Comparison of ENCODE assay signal across 8 cellular contexts in the genomic region with DNA sequence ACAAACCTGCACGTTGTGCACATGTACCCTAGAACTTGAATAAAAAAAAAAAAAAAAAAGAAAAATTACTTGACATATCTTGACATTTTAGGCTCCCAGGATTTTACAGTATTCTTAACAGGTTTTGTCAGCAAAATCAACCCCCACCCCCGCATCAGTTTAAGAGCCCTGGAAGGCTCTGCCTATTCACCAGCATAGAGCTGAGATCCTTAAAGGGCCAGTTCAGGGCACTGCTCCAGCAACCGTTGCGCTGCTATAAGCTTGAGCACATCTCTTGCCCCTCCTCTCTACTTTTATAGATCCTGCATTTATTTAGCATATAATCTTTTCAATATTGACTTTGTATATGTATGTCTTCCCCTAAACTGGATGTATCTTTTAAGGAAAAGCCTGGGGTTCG. TPM values are rescaled to one million over a fixed set of nuclear protein-coding genes. Genes with fewer than 3 reads are reported as not detected.
DNase-seq lines count a peak whose midpoint lies in the region; ATAC-seq and TF ChIP-seq lines count a peak whose summit lies in the region.

No MANE protein-coding gene starts in this region.

- no peak overlapping the region for H2BK5ac ChIP-seq in mesendoderm (ENCODE audit: low read length)

- ATAC-seq in GM19035 (IDR thresholded peaks at IDR 0.05; ENCODE audit: unreplicated experiment) = peak; percentile 22
- peak; percentile 37 for ATAC-seq in stimulated activated naive CD8-positive, alpha-beta T cell treated with anti-CD3 and anti-CD28 coated beads, Interleukin-15, Interleukin-2, amounts not matched to agents 100 U/mL and 50 U/mL, for 24 hours

- peaks cover 40% of the 10 kb centered on the region for H3K79me2 ChIP-seq in mesendoderm (ENCODE audit: control insufficient read depth, insufficient read depth, low read length)

- no peak overlapping the region for H2AK5ac ChIP-seq in mesendoderm (ENCODE audit: low read length)

- H3K4me3 ChIP-seq in AG09309 (ENCODE audit: control insufficient read depth, low read depth, low read length) (peak overlapping the region; percentile 98), mesendoderm (ENCODE audit: low read length) (peak overlapping the region; percentile 38)

- peaks cover 24% of the 10 kb centered on the region for H3K27me3 Mint-ChIP-seq in activated CD4-positive, alpha-beta T cell treated with anti-CD3 and anti-CD28 coated beads, Interleukin-2, amount 10 ng/mL, durations not matched to agents 24 days and 14 days
- H3K27me3 Mint-ChIP-seq in endothelial cell (ENCODE audit: unreplicated experiment) = peaks cover 13% of the 10 kb centered on the region

- no peaks in the 10 kb centered on the region for H3K36me3 ChIP-seq in mesendoderm (ENCODE audit: control insufficient read depth, insufficient read depth, low read length)

- peaks cover 28% of the 10 kb centered on the region for H3K36me3 Mint-ChIP-seq in activated CD4-positive, alpha-beta T cell treated with anti-CD3 and anti-CD28 coated beads, Interleukin-2, amount 10 ng/mL, durations not matched to agents 24 days and 14 days (ENCODE audit: low read depth)
- H3K36me3 Mint-ChIP-seq in endothelial cell (ENCODE audit: low read depth, unreplicated experiment) = peaks cover 24% of the 10 kb centered on the region

- H3K4me3 Mint-ChIP-seq in activated CD4-positive, alpha-beta T cell treated with anti-CD3 and anti-CD28 coated beads, Interleukin-2, amount 10 ng/mL, durations not matched to agents 24 days and 14 days = peak overlapping the region; percentile 97
- peak overlapping the region; percentile 99 for H3K4me3 Mint-ChIP-seq in endothelial cell (ENCODE audit: unreplicated experiment)

- no peak overlapping the region for H3K27ac ChIP-seq in mesendoderm (ENCODE audit: low read depth, low read length)

- no peak for TF ChIP-seq CTCF in AG09309 (IDR thresholded peaks at IDR 0.05; ENCODE audit: control insufficient read depth, insufficient read depth, low read depth, low read length, missing control alignments)
- no peak for TF ChIP-seq CTCF in endothelial cell (IDR thresholded peaks at IDR 0.05; ENCODE audit: unreplicated experiment)

- no peak overlapping the region for H3K18ac ChIP-seq in mesendoderm (ENCODE audit: low read length)

- H3K4me1 Mint-ChIP-seq in activated CD4-positive, alpha-beta T cell treated with anti-CD3 and anti-CD28 coated beads, Interleukin-2, amount 10 ng/mL, durations not matched to agents 24 days and 14 days = peaks cover 31% of the 10 kb centered on the region
- H3K4me1 Mint-ChIP-seq in endothelial cell (ENCODE audit: unreplicated experiment) = peaks cover 24% of the 10 kb centered on the region

- intact Hi-C loops in activated CD4-positive, alpha-beta T cell treated with anti-CD3 and anti-CD28 coated beads, Interleukin-2, amount 10 ng/mL, durations not matched to agents 24 days and 14 days (cut with micrococcal nuclease) = loop anchor here (1.0 kb wide), 1 partner anchor 370 kb away; no protein-coding TSS in a partner anchor

- H3K27me3 ChIP-seq in mesendoderm (ENCODE audit: insufficient read depth, low read length, poor library complexity) = no peaks in the 10 kb centered on the region

- H2BK15ac ChIP-seq in mesendoderm (replicated peaks; ENCODE audit: low read depth) = no peak overlapping the region

- DNase-seq in AG09309 (ENCODE audit: low read depth) (no peak), NCI-H1105 (lab: John Stamatoyannopoulos, UW) (peak; percentile 45), endothelial cell (ENCODE audit: low spot score) (peak; percentile 9), mesendoderm (peak; percentile 56), T-helper 9 cell (no peak)
- peak; percentile 74 for DNase-seq in activated CD4-positive, alpha-beta T cell treated with anti-CD3 and anti-CD28 coated beads, Interleukin-2, amount 10 ng/mL, durations not matched to agents 24 days and 14 days
- DNase-seq in stimulated activated naive CD8-positive, alpha-beta T cell treated with anti-CD3 and anti-CD28 coated beads, Interleukin-15, Interleukin-2, amounts not matched to agents 100 U/mL and 50 U/mL, for 24 hours = peak; percentile 36

- H3K79me1 ChIP-seq in mesendoderm (ENCODE audit: low read length) = no peaks in the 10 kb centered on the region

- no peak overlapping the region for H3K23ac ChIP-seq in mesendoderm (ENCODE audit: low read length)

- peak overlapping the region; percentile 92 for H3K56ac ChIP-seq in mesendoderm (ENCODE audit: low read length)

- no peak overlapping the region for H4K5ac ChIP-seq in mesendoderm (ENCODE audit: low read length)

- H3K4me2 ChIP-seq in mesendoderm (ENCODE audit: low read length) = peak overlapping the region; percentile 34

- H3K4ac ChIP-seq in mesendoderm (ENCODE audit: low read depth, low read length) = no peak overlapping the region

- no peak overlapping the region for H2BK120ac ChIP-seq in mesendoderm (ENCODE audit: low read depth, low read length)

- no peak overlapping the region for H4K8ac ChIP-seq in mesendoderm (ENCODE audit: low read depth, low read length)

- peak overlapping the region; percentile 74 for H3K9ac ChIP-seq in mesendoderm (ENCODE audit: low read length)

- peak overlapping the region; percentile 84 for H3K27ac Mint-ChIP-seq in activated CD4-positive, alpha-beta T cell treated with anti-CD3 and anti-CD28 coated beads, Interleukin-2, amount 10 ng/mL, durations not matched to agents 24 days and 14 days
- H3K27ac Mint-ChIP-seq in endothelial cell (ENCODE audit: unreplicated experiment) = peak overlapping the region; percentile 95

- no peaks in the 10 kb centered on the region for H3K9me3 Mint-ChIP-seq in activated CD4-positive, alpha-beta T cell treated with anti-CD3 and anti-CD28 coated beads, Interleukin-2, amount 10 ng/mL, durations not matched to agents 24 days and 14 days
- no peaks in the 10 kb centered on the region for H3K9me3 Mint-ChIP-seq in endothelial cell (ENCODE audit: unreplicated experiment)

- peaks cover 3% of the 10 kb centered on the region for H3K4me1 ChIP-seq in mesendoderm (ENCODE audit: control insufficient read depth, low read depth, low read length)

- WGBS in mesendoderm (ENCODE audit: extremely low coverage, insufficient coverage, low lambda C conversion rate) = no CpG with 5 or more reads among the region's 5 CpGs

RNA-seq across cellular contexts. Expression of a gene that starts 0.7 kb away (rescaled TPM):
- 79.8 and 81.0 TPM in 2 replicates for total RNA-seq in activated CD4-positive, alpha-beta T cell treated with anti-CD3 and anti-CD28 coated beads, Interleukin-2, amount 10 ng/mL, durations not matched to agents 24 days and 14 days
- 87.4 TPM for total RNA-seq in endothelial cell (ENCODE audit: unreplicated experiment)
- polyA plus RNA-seq in mesendoderm (2013, experiment 1 of 2) = 76.1 TPM
- 73.8 TPM for polyA plus RNA-seq in mesendoderm (2013, experiment 2 of 2)

RNA-seq across cellular contexts. Expression of a gene that starts 35.2 kb away (rescaled TPM):
- 23.9 and 29.1 TPM in 2 replicates for total RNA-seq in activated CD4-positive, alpha-beta T cell treated with anti-CD3 and anti-CD28 coated beads, Interleukin-2, amount 10 ng/mL, durations not matched to agents 24 days and 14 days
- 41.3 TPM for total RNA-seq in endothelial cell (ENCODE audit: unreplicated experiment)
- polyA plus RNA-seq in mesendoderm (2013, experiment 1 of 2) = 9.6 TPM
- polyA plus RNA-seq in mesendoderm (2013, experiment 2 of 2) = 8.7 TPM

RNA-seq across cellular contexts. Expression of a gene that starts 45.2 kb away (rescaled TPM):
- total RNA-seq in activated CD4-positive, alpha-beta T cell treated with anti-CD3 and anti-CD28 coated beads, Interleukin-2, amount 10 ng/mL, durations not matched to agents 24 days and 14 days = 38.4 and 38.7 TPM in 2 replicates
- total RNA-seq in endothelial cell (ENCODE audit: unreplicated experiment) = 29.4 TPM
- polyA plus RNA-seq in mesendoderm (2013, experiment 1 of 2) = 11.6 TPM
- 11.2 TPM for polyA plus RNA-seq in mesendoderm (2013, experiment 2 of 2)

RNA-seq across cellular contexts. Expression of a gene that starts 55.8 kb away (rescaled TPM):
- total RNA-seq in activated CD4-positive, alpha-beta T cell treated with anti-CD3 and anti-CD28 coated beads, Interleukin-2, amount 10 ng/mL, durations not matched to agents 24 days and 14 days = 2.7 and 3.8 TPM in 2 replicates
- total RNA-seq in endothelial cell (ENCODE audit: unreplicated experiment) = 25.4 TPM
- polyA plus RNA-seq in mesendoderm (2013, experiment 1 of 2) = 928 TPM
- 989 TPM for polyA plus RNA-seq in mesendoderm (2013, experiment 2 of 2)

Comparison
In these comparisons a context has a peak if more than half of its experiments do, and no peak if none do; other contexts are left out.
1. DNase-seq: peak in NCI-H1105 (single experiment), activated CD4-positive, alpha-beta T cell treated with anti-CD3 and anti-CD28 coated beads, Interleukin-2, amount 10 ng/mL, durations not matched to agents 24 days and 14 days (single experiment), endothelial cell (single experiment), mesendoderm (single experiment) and stimulated activated naive CD8-positive, alpha-beta T cell treated with anti-CD3 and anti-CD28 coated beads, Interleukin-15, Interleukin-2, amounts not matched to agents 100 U/mL and 50 U/mL, for 24 hours (single experiment); none in AG09309 (single experiment) and T-helper 9 cell (single experiment).